Comparison of ENCODE assay signal across 1 cellular context in genomic region chr2:238009563-238009962, GRCh38.
TF ChIP-seq lines count a peak whose summit lies in the region.

No MANE protein-coding gene starts in this region.

TF ChIP-seq in K562, 482 proteins besides CTCF, POLR2A, EP300 and RAD21:
- TF ChIP-seq ZBED1 (IDR thresholded peaks at IDR 0.05), result no peak
- TF ChIP-seq POLR2AphosphoS2 (IDR thresholded peaks at IDR 0.05; ENCODE audit: low read length), result no peak
- peak; percentile 30; the same call in 1 of the 2 replicates for TF ChIP-seq SPI1 (IDR thresholded peaks at IDR 0.05; ENCODE audit: borderline replicate concordance, low read depth, low read length)
- no peak for TF ChIP-seq MITF (IDR thresholded peaks at IDR 0.05)
- TF ChIP-seq TFAM (CRISPR knock-in tag; conservative IDR thresholded peaks at IDR 0.05), result no peak
